In genomic region chr17:81959362-81960129, GRCh38 we compare ENCODE assay signal across 8 cellular contexts. TPM values are rescaled to one million over a fixed set of nuclear protein-coding genes. Genes with fewer than 3 reads are reported as not detected.
DNase-seq lines count a peak whose midpoint lies in the region; ATAC-seq, FAIRE-seq and TF ChIP-seq lines count a peak whose summit lies in the region.

No MANE protein-coding gene starts in this region.

- peak overlapping the region; percentile 78 for H3K4me2 ChIP-seq in PC-3 (ENCODE audit: low read length)

- peaks cover 30% of the 10 kb centered on the region for H3K27me3 ChIP-seq in CD4-positive, alpha-beta memory T cell (ENCODE audit: insufficient read depth, low read length)
- H3K27me3 ChIP-seq in PC-3 (ENCODE audit: low read length) (peaks cover 22% of the 10 kb centered on the region), pancreas (peaks cover 0 to 9% (median 5%) of the 10 kb centered on the region in 4 donors), transverse colon (peaks cover 80% of the 10 kb centered on the region)

- DNase-seq in CD4-positive, alpha-beta memory T cell: peak; percentile 76 to 88 (median 84)
- DNase-seq in H54 (ENCODE audit: insufficient read length, low spot score) (peak; percentile 66), PC-3 (peak; percentile 59), frontal cortex (ENCODE audit: low spot score in 2 of 2) (peak; percentile 91 to 94), pancreas (peak; percentile 54 to 95 (median 78)), transverse colon (peak; percentile 82)

- TF ChIP-seq EP300 in transverse colon (IDR thresholded peaks at IDR 0.05; ENCODE audit: low read depth): no peak

- H3K9me2 ChIP-seq in PC-3 (replicated peaks; ENCODE audit: low read length): no peaks in the 10 kb centered on the region

- no peaks in the 10 kb centered on the region for H3K36me3 Mint-ChIP-seq in CD4-positive, alpha-beta memory T cell
- H3K36me3 Mint-ChIP-seq in activated T-helper 17 cell treated with anti-CD3 and anti-CD28 coated beads, Interleukin-2, amount 50 U/mL, for 72 hours (ENCODE audit: low read depth): no peaks in the 10 kb centered on the region

- intact Hi-C loops in CD4-positive, alpha-beta memory T cell (cut with micrococcal nuclease): loop anchor here (1.0 to 5.0 kb wide), 3 partner anchors 62 to 193 kb away; partner anchors contain the start of gene DCXR
- intact Hi-C loops in PC-3 (cut with micrococcal nuclease) (loop anchor here (1.0 kb wide), 1 partner anchor 62 kb away; no protein-coding TSS in a partner anchor), pancreas (cut with DNase I) (loop anchor here in 2 of 3 donors (5.0 to 10.0 kb wide), 2 partner anchors 55 to 58 kb away; no protein-coding TSS in a partner anchor), transverse colon (cut with DNase I; ENCODE audit: low total_unique reads) (loop anchor here (2.0 kb wide), 1 partner anchor 61 kb away; no protein-coding TSS in a partner anchor)

- H3K9me3 ChIP-seq in CD4-positive, alpha-beta memory T cell (ENCODE audit: control insufficient read depth in 1 of 2, low read length in 2 of 2): no peaks in the 10 kb centered on the region
- H3K9me3 ChIP-seq in PC-3 (ENCODE audit: low read length): no peaks in the 10 kb centered on the region
- no peaks in the 10 kb centered on the region for H3K9me3 ChIP-seq in pancreas
- no peaks in the 10 kb centered on the region for H3K9me3 ChIP-seq in transverse colon

- no peak overlapping the region for H3K27ac ChIP-seq in CD4-positive, alpha-beta memory T cell (ENCODE audit: low read depth, low read length)
- H3K27ac ChIP-seq in PC-3 (ENCODE audit: low read length) (no peak overlapping the region), pancreas (no peak overlapping the region), transverse colon (no peak overlapping the region)

- BruUV-seq in PC-3 (replicated peaks; lab: Mats Ljungman, UMichigan): no TSS peak

- CTCF ChIA-PET in CD4-positive, alpha-beta memory T cell (lab: Charles Lee; ENCODE audit: partially characterized antibody): interaction anchor here (0.6 to 2.6 kb wide), 23 partner anchors 8 to 195 kb away, joined by 3 to 81 read pairs (median 4); partner anchors contain the start of genes ASPSCR1, CENPX, DCXR and DUS1L
- CTCF ChIA-PET in PC-3 (lab: Charles Lee): interaction anchor here (0.6 to 2.0 kb wide), 8 partner anchors 25 to 93 kb away, joined by 3 to 40 read pairs (median 3); partner anchors contain the start of genes CENPX, DCXR, LRRC45 and PCYT2

- no peak overlapping the region for H3K9ac ChIP-seq in PC-3 (ENCODE audit: low read length)

- H3K4me1 ChIP-seq in CD4-positive, alpha-beta memory T cell (ENCODE audit: insufficient read depth, low read length): peaks cover 7% of the 10 kb centered on the region
- H3K4me1 ChIP-seq in PC-3 (ENCODE audit: insufficient read depth, low read length): no peaks in the 10 kb centered on the region
- peaks cover 5 to 11% (median 5%) of the 10 kb centered on the region in 3 donors for H3K4me1 ChIP-seq in pancreas
- H3K4me1 ChIP-seq in transverse colon: peaks cover 6 to 22% (median 17%) of the 10 kb centered on the region in 4 donors

- H3K27me3 Mint-ChIP-seq in CD4-positive, alpha-beta memory T cell: peaks cover 2 to 12% of the 10 kb centered on the region in 2 donors
- H3K27me3 Mint-ChIP-seq in activated T-helper 17 cell treated with anti-CD3 and anti-CD28 coated beads, Interleukin-2, amount 50 U/mL, for 72 hours: peaks cover 14% of the 10 kb centered on the region

- peak; percentile 69 for TF ChIP-seq CTCF in PC-3 (conservative IDR thresholded peaks at IDR 0.05; ENCODE audit: low read depth, low read length)
- peak; percentile 23 to 69 (median 60) for TF ChIP-seq CTCF in pancreas (IDR thresholded peaks at IDR 0.05)
- TF ChIP-seq CTCF in transverse colon (IDR thresholded peaks at IDR 0.05): peak in 4 of 5 experiments; percentile 45 to 79 (median 56)

- H3F3A ChIP-seq in PC-3 (ENCODE audit: low read length, unreplicated experiment): no peaks in the 10 kb centered on the region

- peak overlapping the region; percentile 79 for H2AFZ ChIP-seq in PC-3 (ENCODE audit: low read length)

- H3K4me1 Mint-ChIP-seq in CD4-positive, alpha-beta memory T cell: peaks cover 0 to 3% (median 0%) of the 10 kb centered on the region in 4 donors
- H3K4me1 Mint-ChIP-seq in activated T-helper 17 cell treated with anti-CD3 and anti-CD28 coated beads, Interleukin-2, amount 50 U/mL, for 72 hours: no peaks in the 10 kb centered on the region

- H3K9me3 Mint-ChIP-seq in CD4-positive, alpha-beta memory T cell: peaks cover 0 to 2% (median 0%) of the 10 kb centered on the region in 8 donors
- no peaks in the 10 kb centered on the region for H3K9me3 Mint-ChIP-seq in activated T-helper 17 cell treated with anti-CD3 and anti-CD28 coated beads, Interleukin-2, amount 50 U/mL, for 72 hours

- H4K20me1 ChIP-seq in PC-3 (ENCODE audit: low read length): no peaks in the 10 kb centered on the region

- FAIRE-seq in H54 (lab: Jason Lieb, UNC): no peak
- FAIRE-seq in frontal cortex (lab: Jason Lieb, UNC): no peak
- FAIRE-seq in pancreas (lab: Jason Lieb, UNC): no peak

- POLR2A ChIA-PET in CD4-positive, alpha-beta memory T cell (lab: Charles Lee; ENCODE audit: partially characterized antibody): interaction anchor here (0.5 to 2.6 kb wide), 14 partner anchors 8 to 293 kb away, joined by 3 to 57 read pairs (median 6); partner anchors contain the start of genes ARHGDIA, ASPSCR1, CCDC137 and CENPX
- POLR2A ChIA-PET in PC-3 (lab: Charles Lee; ENCODE audit: unreplicated experiment): no interaction called here

- peak overlapping the region in 1 of 7 donors; percentile 69 for H3K27ac Mint-ChIP-seq in CD4-positive, alpha-beta memory T cell
- H3K27ac Mint-ChIP-seq in activated T-helper 17 cell treated with anti-CD3 and anti-CD28 coated beads, Interleukin-2, amount 50 U/mL, for 72 hours: no peak overlapping the region

- peak; percentile 89 for ATAC-seq in PC-3
- ATAC-seq in activated T-helper 17 cell treated with anti-CD3 and anti-CD28 coated beads, Interleukin-2, amount 50 U/mL, for 72 hours (replicated peaks): peak; percentile 96
- peak; percentile 92 to 97 (median 93) for ATAC-seq in pancreas
- ATAC-seq in GM21786 (IDR thresholded peaks at IDR 0.05; ENCODE audit: unreplicated experiment): no peak

- peak overlapping the region in 4 of 8 donors; percentile 45 to 66 (median 58) for H3K4me3 Mint-ChIP-seq in CD4-positive, alpha-beta memory T cell
- peak overlapping the region; percentile 54 for H3K4me3 Mint-ChIP-seq in activated T-helper 17 cell treated with anti-CD3 and anti-CD28 coated beads, Interleukin-2, amount 50 U/mL, for 72 hours

- in situ Hi-C loops in transverse colon (cut with MboI; ENCODE audit: low pct_ligation_motif_present in 1 of 4, low pct_unique_long_range_greater_than_20kb in 1 of 4, low sequenced_read_pairs in 3 of 4): loop anchor here in 1 of 4 donors (25.0 kb wide), 1 partner anchor 203 kb away; no protein-coding TSS in a partner anchor

- H3K4me3 ChIP-seq in CD4-positive, alpha-beta memory T cell (ENCODE audit: low read length in 2 of 2): peak overlapping the region in 1 of 2 donors; percentile 37
- peak overlapping the region; percentile 52 for H3K4me3 ChIP-seq in PC-3 (ENCODE audit: low read length)
- H3K4me3 ChIP-seq in pancreas: peak overlapping the region in 2 of 4 donors; percentile 36 to 48
- H3K4me3 ChIP-seq in transverse colon: peak overlapping the region in 3 of 4 donors; percentile 15 to 49 (median 48)

- no peaks in the 10 kb centered on the region for H3K79me2 ChIP-seq in PC-3 (ENCODE audit: low read length)

- TF ChIP-seq POLR2A in H54 (IDR thresholded peaks at IDR 0.05; ENCODE audit: low read depth, low read length): no peak
- TF ChIP-seq POLR2A in transverse colon (IDR thresholded peaks at IDR 0.05): no peak

- 2% methylated on average over 48 to 112 of the region's 112 CpGs for WGBS in pancreas, 2 donors
- WGBS in transverse colon (ENCODE audit: low coverage in 1 of 2), 2 donors: 2% methylated on average over 71 of the region's 112 CpGs; no CpG with 5 or more reads in 1 of the 2 donors

- H3K36me3 ChIP-seq in CD4-positive, alpha-beta memory T cell (ENCODE audit: insufficient read depth, low read length): no peaks in the 10 kb centered on the region
- H3K36me3 ChIP-seq in PC-3 (ENCODE audit: low read depth, low read length) (no peaks in the 10 kb centered on the region), pancreas (no peaks in the 10 kb centered on the region), transverse colon (no peaks in the 10 kb centered on the region)

RNA-seq across cellular contexts. Expression of gene NOTUM, which starts 1.4 kb away (rescaled TPM):
- total RNA-seq in CD4-positive, alpha-beta memory T cell: not detected
- polyA plus RNA-seq in CD4-positive, alpha-beta memory T cell: not detected
- 0.75 TPM in 1 of 2 replicates, not detected in the other for total RNA-seq in PC-3 (2014; rRNA removed)
- total RNA-seq in activated T-helper 17 cell treated with anti-CD3 and anti-CD28 coated beads, Interleukin-2, amount 50 U/mL, for 72 hours: 1 to 10 TPM in 1 of 2 donors, under 1 TPM in 1; 0.17 to 6.8 TPM
- under 0.01 TPM for total RNA-seq in frontal cortex
- total RNA-seq in pancreas: under 1 TPM in 5 of 6 donors, not detected in 1; 0.14 to 0.44 (median 0.16) TPM
- under 1 TPM; 0.21 to 0.27 TPM for polyA plus RNA-seq in pancreas
- not detected for total RNA-seq in transverse colon

RNA-seq across cellular contexts. Expression of gene MYADML2, which starts 12.5 kb away (rescaled TPM):
- total RNA-seq in CD4-positive, alpha-beta memory T cell: not detected
- polyA plus RNA-seq in CD4-positive, alpha-beta memory T cell: not detected
- total RNA-seq in PC-3 (2014; rRNA removed): not detected in 2 replicates
- total RNA-seq in activated T-helper 17 cell treated with anti-CD3 and anti-CD28 coated beads, Interleukin-2, amount 50 U/mL, for 72 hours: not detected
- 0.41 TPM for total RNA-seq in frontal cortex
- not detected for total RNA-seq in pancreas
- polyA plus RNA-seq in pancreas: not detected
- total RNA-seq in transverse colon: not detected

RNA-seq across cellular contexts. Expression of gene ASPSCR1, which starts 17.9 kb away (rescaled TPM):
- total RNA-seq in CD4-positive, alpha-beta memory T cell: 10 to 100 TPM; 40.4 to 40.6 TPM
- 10 to 100 TPM; 25.1 to 36.7 TPM for polyA plus RNA-seq in CD4-positive, alpha-beta memory T cell
- total RNA-seq in PC-3 (2014; rRNA removed) (31.5 and 48.2 TPM in 2 replicates), frontal cortex (13.5 TPM), pancreas (10 to 100 TPM; 12.2 to 25.7 (median 16.2) TPM), transverse colon (10 to 100 TPM; 21.0 to 61.7 (median 41.3) TPM)
- 10 to 100 TPM; 22.3 to 30.3 TPM for total RNA-seq in activated T-helper 17 cell treated with anti-CD3 and anti-CD28 coated beads, Interleukin-2, amount 50 U/mL, for 72 hours
- 10 to 100 TPM; 70.8 to 78.8 TPM for polyA plus RNA-seq in pancreas

RNA-seq across cellular contexts. Expression of gene PYCR1, which starts 22.4 kb away (rescaled TPM):
- 1 to 10 TPM in 1 of 2 experiments, under 1 TPM in 1; 0.64 to 1.1 TPM for total RNA-seq in CD4-positive, alpha-beta memory T cell
- 1 to 10 TPM in 1 of 2 donors, under 1 TPM in 1; 0.54 to 3.1 TPM for polyA plus RNA-seq in CD4-positive, alpha-beta memory T cell
- 144 and 169 TPM in 2 replicates for total RNA-seq in PC-3 (2014; rRNA removed)
- 10 to 100 TPM; 25.1 to 40.6 TPM for total RNA-seq in activated T-helper 17 cell treated with anti-CD3 and anti-CD28 coated beads, Interleukin-2, amount 50 U/mL, for 72 hours
- 15.9 TPM for total RNA-seq in frontal cortex
- 100 to 1,000 TPM in 1 of 6 donors, 10 to 100 TPM in 5; 30.6 to 158 (median 52.3) TPM for total RNA-seq in pancreas
- 10 to 100 TPM; 25.4 to 36.9 TPM for polyA plus RNA-seq in pancreas
- total RNA-seq in transverse colon: 100 to 1,000 TPM in 1 of 4 donors, 10 to 100 TPM in 2, not detected in 1; 16.4 to 257 (median 20.5) TPM

RNA-seq across cellular contexts. Expression of gene MAFG, which starts 32.0 kb away (rescaled TPM):
- total RNA-seq in CD4-positive, alpha-beta memory T cell: 10 to 100 TPM; 16.0 to 16.3 TPM
- polyA plus RNA-seq in CD4-positive, alpha-beta memory T cell: 1 to 10 TPM; 2.1 to 3.5 TPM
- total RNA-seq in PC-3 (2014; rRNA removed): 22.9 and 37.5 TPM in 2 replicates
- total RNA-seq in activated T-helper 17 cell treated with anti-CD3 and anti-CD28 coated beads, Interleukin-2, amount 50 U/mL, for 72 hours: 10 to 100 TPM; 28.9 to 32.6 TPM
- 13.9 TPM for total RNA-seq in frontal cortex
- 10 to 100 TPM in 1 of 6 donors, 1 to 10 TPM in 5; 6.4 to 11.1 (median 8.0) TPM for total RNA-seq in pancreas
- 1 to 10 TPM; 6.9 to 8.2 TPM for polyA plus RNA-seq in pancreas
- 10 to 100 TPM; 22.4 to 34.4 (median 24.3) TPM for total RNA-seq in transverse colon
